In genomic region chr11:12930850-12931249, GRCh38 we compare ENCODE assay signal across 1 cellular context.
TF ChIP-seq lines count a peak whose summit lies in the region.

No MANE protein-coding gene starts in this region.

TF ChIP-seq in H1, 55 proteins besides CTCF, POLR2A, EP300 and RAD21 (continued from another document):
- TF ChIP-seq CHD7 (IDR thresholded peaks at IDR 0.05; ENCODE audit: insufficient replicate concordance, low read length), result no peak
- no peak for TF ChIP-seq YY1 (IDR thresholded peaks at IDR 0.05; ENCODE audit: low read depth, low read length)
- TF ChIP-seq EZH2 (IDR thresholded peaks at IDR 0.05; ENCODE audit: low read depth, low read length, severe bottlenecking), result no peak
- TF ChIP-seq SUZ12 (IDR thresholded peaks at IDR 0.05; ENCODE audit: low read length), result no peak
